Comparison of ENCODE assay signal across 8 cellular contexts in the genomic region with DNA sequence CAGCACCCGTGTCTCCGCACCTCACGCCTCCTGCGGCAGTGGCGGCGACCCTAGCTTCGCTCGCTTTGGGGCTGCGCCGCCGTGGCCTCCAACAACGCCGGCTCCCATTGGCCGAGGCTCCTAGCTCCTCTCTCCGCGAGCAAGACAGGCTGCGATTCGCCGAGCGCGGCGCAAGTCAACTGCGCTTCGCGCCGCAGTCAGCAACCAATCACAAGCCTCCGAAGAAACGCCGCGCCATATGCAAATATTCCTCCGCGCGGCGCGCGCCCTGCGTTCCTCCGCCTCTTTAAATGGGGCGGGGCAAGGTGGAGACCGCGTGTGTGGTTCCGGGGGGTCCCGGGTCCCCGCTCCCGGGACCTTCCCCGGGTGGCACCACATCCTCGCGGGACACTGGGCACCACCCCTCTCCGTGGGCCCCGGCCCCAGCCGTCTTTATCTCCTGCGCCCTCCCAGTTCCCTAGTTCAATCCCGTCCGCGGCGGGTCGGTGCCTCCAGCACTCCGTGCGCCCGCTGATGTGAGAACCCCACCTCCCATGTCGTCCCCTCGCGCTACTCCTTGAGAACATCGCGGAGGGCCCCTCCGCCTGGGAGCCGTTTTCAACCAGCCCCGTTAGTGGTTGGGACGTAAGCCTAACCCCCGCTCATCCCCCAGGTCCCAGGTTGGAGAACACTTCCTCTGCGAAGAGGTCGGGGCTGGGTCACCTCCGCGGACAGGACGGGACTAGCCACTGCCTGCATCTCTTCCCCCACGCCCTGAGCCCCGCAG. TPM values are rescaled to one million over a fixed set of nuclear protein-coding genes. Genes with fewer than 3 reads are reported as not detected.
DNase-seq lines count a peak whose midpoint lies in the region; ATAC-seq, FAIRE-seq and TF ChIP-seq lines count a peak whose summit lies in the region.

A gene with protein sequence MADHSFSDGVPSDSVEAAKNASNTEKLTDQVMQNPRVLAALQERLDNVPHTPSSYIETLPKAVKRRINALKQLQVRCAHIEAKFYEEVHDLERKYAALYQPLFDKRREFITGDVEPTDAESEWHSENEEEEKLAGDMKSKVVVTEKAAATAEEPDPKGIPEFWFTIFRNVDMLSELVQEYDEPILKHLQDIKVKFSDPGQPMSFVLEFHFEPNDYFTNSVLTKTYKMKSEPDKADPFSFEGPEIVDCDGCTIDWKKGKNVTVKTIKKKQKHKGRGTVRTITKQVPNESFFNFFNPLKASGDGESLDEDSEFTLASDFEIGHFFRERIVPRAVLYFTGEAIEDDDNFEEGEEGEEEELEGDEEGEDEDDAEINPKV (minus strand): TSS at position 96 of the 766 bp plus-strand sequence. CDS start 13,109 bp downstream, outside the sequence.

- peak within 1 kb of the TSS; percentile 89 for H3K4me3 ChIP-seq in AG04449 (ENCODE audit: low read depth, low read length)
- peak within 1 kb of the TSS; percentile 66 for H3K4me3 ChIP-seq in WI38 (ENCODE audit: low read depth, low read length)
- peak within 1 kb of the TSS; percentile 63 for H3K4me3 ChIP-seq in bronchial epithelial cell (ENCODE audit: low read depth, low read length)

- ATAC-seq in GM18907 (IDR thresholded peaks at IDR 0.05; ENCODE audit: unreplicated experiment) (peak; percentile 84), HG03159 (IDR thresholded peaks at IDR 0.05; ENCODE audit: unreplicated experiment) (peak; percentile 82)

- TF ChIP-seq CTCF in AG04449 (IDR thresholded peaks at IDR 0.05; ENCODE audit: insufficient read depth, low read length, missing control alignments): no peak
- TF ChIP-seq CTCF in WI38 (IDR thresholded peaks at IDR 0.05; ENCODE audit: low read depth, low read length): no peak
- TF ChIP-seq CTCF in bronchial epithelial cell (IDR thresholded peaks at IDR 0.05; ENCODE audit: insufficient read depth, low read length, severe bottlenecking): no peak

- CTCF ChIA-PET in AG04449 (lab: Yijun Ruan, JAX): interaction anchor here (0.7 kb wide), 1 partner anchor 20 kb away, joined by 3 read pairs; no protein-coding TSS in a partner anchor

- peak; percentile 67 for DNase-seq in AG04449 (ENCODE audit: low read depth, low spot score)
- peak; percentile 99 for DNase-seq in NCI-H2227 treated with DMSO at 0.1 percent for 48 hours (lab: John Stamatoyannopoulos, UW)
- DNase-seq in bronchial epithelial cell (ENCODE audit: low read depth): peak; percentile 93
- peak; percentile 99 for DNase-seq in iPS-NIHi7 (ENCODE audit: extremely low spot score)
- DNase-seq in smooth muscle cell of the brain vasculature (ENCODE audit: low read depth, low spot score): peak; percentile 96

- H3K27me3 ChIP-seq in bronchial epithelial cell (ENCODE audit: control insufficient read depth, insufficient read depth, low read length): no peaks in the 10 kb centered on the region

- POLR2A ChIA-PET in AG04449 (lab: Yijun Ruan, JAX): interaction anchor here (0.7 to 1.7 kb wide), 3 partner anchors 8 to 63 kb away, joined by 3 to 15 read pairs (median 5); a partner anchor contains a TSS

- H3K36me3 ChIP-seq in bronchial epithelial cell (ENCODE audit: control insufficient read depth, insufficient read depth, low read length): no peaks in the 10 kb centered on the region

- FAIRE-seq in bronchial epithelial cell (lab: Jason Lieb, UNC): no peak

RNA-seq across cellular contexts. Expression of the gene that starts here (rescaled TPM):
- total RNA-seq in bronchial epithelial cell: 101 and 179 TPM in 2 replicates

Comparison
In these comparisons a context has a peak if more than half of its experiments do, and no peak if none do; other contexts are left out.
1. Peak in every context shown above with its lines: DNase-seq, ATAC-seq and H3K4me3 ChIP-seq.